In genomic region chr7:98250789-98251188, GRCh38 we compare ENCODE assay signal across 7 cellular contexts. TPM values are rescaled to one million over a fixed set of nuclear protein-coding genes. Genes with fewer than 3 reads are reported as not detected.
A peak's percentile ranks its signal among the peaks of the same experiment; 100 is the strongest.
DNase-seq lines count a peak whose midpoint lies in the region; ATAC-seq and TF ChIP-seq lines count a peak whose summit lies in the region.

No MANE protein-coding gene starts in this region.

- H3K27me3 ChIP-seq in GM23338 (ENCODE audit: insufficient read depth) (no peaks in the 10 kb centered on the region), foreskin keratinocyte (no peaks in the 10 kb centered on the region)

- no peak for ATAC-seq in GM23338
- no peak for ATAC-seq in GM21447 (IDR thresholded peaks at IDR 0.05; ENCODE audit: unreplicated experiment)
- ATAC-seq in foreskin keratinocyte, result no peak

- peaks cover 11% of the 10 kb centered on the region for H3K79me2 ChIP-seq in GM23338 (replicated peaks; ENCODE audit: insufficient read depth)

- H3K27ac ChIP-seq in GM23338 (ENCODE audit: low read depth) (peak overlapping the region; percentile 55; the same call in 1 of the 2 replicates), foreskin keratinocyte (no peak overlapping the region)

- peak overlapping the region; percentile 95 for H3K4me3 ChIP-seq in GM23338

- H4K20me1 ChIP-seq in GM23338 (replicated peaks; ENCODE audit: insufficient read depth), result 0 out of 2 replicates have a peak, but pooled peaks cover 3% of the 10 kb centered on the region

- peaks cover 3% of the 10 kb centered on the region; the same call in 1 of the 3 replicates for H3K36me3 Mint-ChIP-seq in GM23338 (ENCODE audit: low read depth)
- H3K36me3 Mint-ChIP-seq in progenitor cell of endocrine pancreas (ENCODE audit: insufficient read depth), result no peaks in the 10 kb centered on the region

- H3K4me3 Mint-ChIP-seq in GM23338 (peak overlapping the region; percentile 92), progenitor cell of endocrine pancreas (ENCODE audit: low read depth) (peak overlapping the region; percentile 96)

- H3K27me3 Mint-ChIP-seq in GM23338 (ENCODE audit: insufficient read depth, low read depth, poor library complexity) (peaks cover 10% of the 10 kb centered on the region), progenitor cell of endocrine pancreas (no peaks in the 10 kb centered on the region)

- H3F3A ChIP-seq in GM23338 (replicated peaks; ENCODE audit: low read depth), result peaks cover 14% of the 10 kb centered on the region; the same call in 1 of the 2 replicates

- H3K27ac Mint-ChIP-seq in GM23338 (peak overlapping the region; percentile 80), progenitor cell of endocrine pancreas (peak overlapping the region; percentile 93)

- H3K4me1 ChIP-seq in GM23338 (ENCODE audit: insufficient read depth) (peaks cover 19% of the 10 kb centered on the region), foreskin keratinocyte (no peaks in the 10 kb centered on the region)

- H3K36me3 ChIP-seq in GM23338 (ENCODE audit: insufficient read depth), result no peaks in the 10 kb centered on the region

- H3K4me2 ChIP-seq in GM23338, result peak overlapping the region; percentile 95

- H3K9me2 ChIP-seq in GM23338 (ENCODE audit: insufficient read depth), result no peaks in the 10 kb centered on the region

- peaks cover 18% of the 10 kb centered on the region for H3K4me1 Mint-ChIP-seq in GM23338
- peaks cover 21% of the 10 kb centered on the region for H3K4me1 Mint-ChIP-seq in progenitor cell of endocrine pancreas (ENCODE audit: low read depth)

- H3K9me3 Mint-ChIP-seq in GM23338, result no peaks in the 10 kb centered on the region; the same call in 2 of the 3 replicates
- no peaks in the 10 kb centered on the region for H3K9me3 Mint-ChIP-seq in progenitor cell of endocrine pancreas (ENCODE audit: low read depth)

- peak; percentile 44 for DNase-seq in GM23338 (ENCODE audit: low spot score)
- peak in 3 of 5 experiments; percentile 27 to 84 (median 38) for DNase-seq in T-helper 2 cell
- peak; percentile 63 for DNase-seq in dermis blood vessel endothelial cell
- DNase-seq in progenitor cell of endocrine pancreas (ENCODE audit: low spot score, unreplicated experiment), result no peak
- DNase-seq in NCI-H748 treated with DMSO at 0.1 percent for 48 hours (lab: John Stamatoyannopoulos, UW), result no peak
- no peak for DNase-seq in foreskin keratinocyte

- peak overlapping the region; percentile 94 for H2AFZ ChIP-seq in GM23338

- TF ChIP-seq CTCF in GM23338 (conservative IDR thresholded peaks at IDR 0.05; ENCODE audit: low read depth in 2 of 2) (peak in 1 of 2 experiments; percentile 18; a peak in 1 of 4 replicates), progenitor cell of endocrine pancreas (IDR thresholded peaks at IDR 0.05; ENCODE audit: unreplicated experiment) (no peak), foreskin keratinocyte (conservative IDR thresholded peaks at IDR 0.05) (no peak)

TF ChIP-seq in GM23338, 12 proteins besides CTCF, POLR2A, EP300 and RAD21 (continues in another document):
- TF ChIP-seq EZH2phosphoT487 (IDR thresholded peaks at IDR 0.05; ENCODE audit: unreplicated experiment) (no peak), CREB1 (CRISPR knock-in tag; IDR thresholded peaks at IDR 0.05; ENCODE audit: low read depth) (no peak), ZNF331 (CRISPR knock-in tag; IDR thresholded peaks at IDR 0.05; ENCODE audit: low read depth) (no peak), NANOG (IDR thresholded peaks at IDR 0.05; ENCODE audit: borderline replicate concordance) (no peak), REST (IDR thresholded peaks at IDR 0.05; ENCODE audit: unreplicated experiment) (no peak), STAT1 (IDR thresholded peaks at IDR 0.05; ENCODE audit: unreplicated experiment) (no peak)

RNA-seq across cellular contexts. Expression of gene TECPR1, which starts 1.2 kb away (rescaled TPM):
- 8.3 and 24.4 TPM in 2 replicates for total RNA-seq in GM23338 (2014; rRNA removed; shearing (Covaris generic))
- polyA plus RNA-seq in GM23338 (2016; fragmentation: Nextera tagmentation; extraction: Ambion mirVana) (4.4 and 4.6 TPM in 2 replicates), foreskin keratinocyte (2.6 and 3.0 TPM in 2 replicates)
- total RNA-seq in dermis blood vessel endothelial cell (66.2 and 105 TPM in 2 replicates), progenitor cell of endocrine pancreas (40.8 and 41.6 TPM in 2 replicates), foreskin keratinocyte (6.0 and 8.1 TPM in 2 replicates)

RNA-seq across cellular contexts. Expression of gene BRI3, which starts 30.7 kb away (rescaled TPM):
- total RNA-seq in GM23338 (2014; rRNA removed; shearing (Covaris generic)), result 21.7 and 25.2 TPM in 2 replicates
- polyA plus RNA-seq in GM23338 (2016; fragmentation: Nextera tagmentation; extraction: Ambion mirVana) (66.1 and 141 TPM in 2 replicates), foreskin keratinocyte (110 and 119 TPM in 2 replicates)
- total RNA-seq in dermis blood vessel endothelial cell (36.1 and 39.7 TPM in 2 replicates), progenitor cell of endocrine pancreas (124 and 125 TPM in 2 replicates), foreskin keratinocyte (60.4 and 62.7 TPM in 2 replicates)

RNA-seq across cellular contexts. Expression of gene BHLHA15, which starts 39.5 kb away (rescaled TPM):
- 8.3 and 10.9 TPM in 2 replicates for total RNA-seq in GM23338 (2014; rRNA removed; shearing (Covaris generic))
- polyA plus RNA-seq in GM23338 (2016; fragmentation: Nextera tagmentation; extraction: Ambion mirVana) (0.99 and 1.4 TPM in 2 replicates), foreskin keratinocyte (0.15 TPM in 1 of 2 replicates, not detected in the other)
- total RNA-seq in dermis blood vessel endothelial cell (0.17 and 3.4 TPM in 2 replicates), progenitor cell of endocrine pancreas (0.57 and 1.7 TPM in 2 replicates), foreskin keratinocyte (0.25 and 0.34 TPM in 2 replicates)

Comparison
In these comparisons a context has a peak if more than half of its experiments do, and no peak if none do; other contexts are left out.
1. DNase-seq: peak in GM23338 (single experiment), T-helper 2 cell (3 of 5) and dermis blood vessel endothelial cell (single experiment); none in progenitor cell of endocrine pancreas (single experiment), NCI-H748 treated with DMSO at 0.1 percent for 48 hours (single experiment) and foreskin keratinocyte (0 of 2).